Comparison of ENCODE assay signal across 10 cellular contexts in genomic region chr14:55373784-55374725, GRCh38. TPM values are rescaled to one million over a fixed set of nuclear protein-coding genes. Genes with fewer than 3 reads are reported as not detected.
DNase-seq lines count a peak whose midpoint lies in the region; ATAC-seq and TF ChIP-seq lines count a peak whose summit lies in the region.
"Had no signal": no experiment of that assay in that cellular context is flagged by ENCODE, and none has a peak within 500 bp of the region (broad histone marks: within the 10 kb centered on the region; RNA-seq: fewer than 3 reads in every experiment).

No MANE protein-coding gene starts in this region.

- H3K36me3 Mint-ChIP-seq in CD8-positive, alpha-beta memory T cell = peaks cover 8 to 56% (median 21%) of the 10 kb centered on the region in 3 donors
- peaks cover 72% of the 10 kb centered on the region for H3K36me3 Mint-ChIP-seq in activated B cell treated with CpG ODN at 0.5 μM for 24 hours (ENCODE audit: low read depth)

- intact Hi-C loops in HCT116 (cut with micrococcal nuclease) (no loop called here), activated B cell treated with CpG ODN at 0.5 μM for 24 hours (cut with micrococcal nuclease) (loop anchor here (5.0 kb wide), 1 partner anchor 102 kb away; the partner anchor contains the start of gene FBXO34)

- no peak for TF ChIP-seq POLR2A in HCT116 (IDR thresholded peaks at IDR 0.05; ENCODE audit: borderline replicate concordance, extremely low read depth, insufficient read depth, insufficient read length)

- peak overlapping the region; percentile 2 to 67 (median 60) for H3K4me3 Mint-ChIP-seq in CD8-positive, alpha-beta memory T cell
- H3K4me3 Mint-ChIP-seq in activated B cell treated with CpG ODN at 0.5 μM for 24 hours = no peak overlapping the region

- H3K4me3 ChIP-seq in CD8-positive, alpha-beta memory T cell (ENCODE audit: low read length) = no peak overlapping the region
- H3K4me3 ChIP-seq in HCT116 (replicated peaks in 1 of 2; ENCODE audit: low read depth in 1 of 2, low read length in 2 of 2) (no peak overlapping the region), fibroblast of mammary gland (ENCODE audit: control insufficient read depth, low read depth, low read length) (no peak overlapping the region)
- H3K4me3 ChIP-seq: left ventricle myocardium inferior had no signal

- peaks cover 22% of the 10 kb centered on the region for H3K4me1 ChIP-seq in CD8-positive, alpha-beta memory T cell (ENCODE audit: insufficient read depth, low read length)
- H3K4me1 ChIP-seq in HCT116 (ENCODE audit: control insufficient read depth in 1 of 2, insufficient read depth in 2 of 2, low read length in 2 of 2) = peaks cover 0 to 8% of the 10 kb centered on the region in 2 experiments; a peak in 2 of 4 replicates

- no peak overlapping the region for H2AFZ ChIP-seq in HCT116 (ENCODE audit: low read depth, low read length, poor library complexity, severe bottlenecking)

- peaks cover 0 to 3% of the 10 kb centered on the region in 2 donors for H3K27me3 Mint-ChIP-seq in CD8-positive, alpha-beta memory T cell
- no peaks in the 10 kb centered on the region for H3K27me3 Mint-ChIP-seq in activated B cell treated with CpG ODN at 0.5 μM for 24 hours

- H3K27ac Mint-ChIP-seq in CD8-positive, alpha-beta memory T cell = peak overlapping the region; percentile 76 to 93 (median 86)
- no peak overlapping the region for H3K27ac Mint-ChIP-seq in activated B cell treated with CpG ODN at 0.5 μM for 24 hours

- TF ChIP-seq RAD21 in HCT116 (IDR thresholded peaks at IDR 0.05; ENCODE audit: low read depth) = no peak

- peaks cover 26 to 40% (median 35%) of the 10 kb centered on the region in 3 donors for H3K4me1 Mint-ChIP-seq in CD8-positive, alpha-beta memory T cell
- peaks cover 10% of the 10 kb centered on the region for H3K4me1 Mint-ChIP-seq in activated B cell treated with CpG ODN at 0.5 μM for 24 hours

- H3K9me2 ChIP-seq in HCT116 (ENCODE audit: insufficient read depth) = no peaks in the 10 kb centered on the region

- no peaks in the 10 kb centered on the region for H3K79me2 ChIP-seq in HCT116 (ENCODE audit: insufficient read depth, low read length)

- RAD21 ChIA-PET in HCT116 (lab: Charles Lee; ENCODE audit: low non-redundant PET in 1 of 2, low total read pairs in 2 of 2, uncharacterized antibody in 2 of 2, unreplicated experiment in 2 of 2) = no interaction called here

- no peaks in the 10 kb centered on the region for H3K9me3 ChIP-seq in CD8-positive, alpha-beta memory T cell (ENCODE audit: low read length)
- H3K9me3 ChIP-seq in HCT116 (ENCODE audit: control insufficient read depth in 1 of 2, insufficient read depth in 1 of 2, low read depth in 1 of 2, low read length in 2 of 2) = no peaks in the 10 kb centered on the region
- H3K9me3 ChIP-seq: left ventricle myocardium inferior had no signal

- no peaks in the 10 kb centered on the region for H4K20me1 ChIP-seq in HCT116 (ENCODE audit: insufficient read depth)

- H3K27ac ChIP-seq in CD8-positive, alpha-beta memory T cell (ENCODE audit: low read depth, low read length) = no peak overlapping the region
- H3K27ac ChIP-seq in HCT116 (ENCODE audit: low read depth, low read length) = no peak overlapping the region
- H3K27ac ChIP-seq: left ventricle myocardium inferior had no signal

- no peak overlapping the region for H3K9ac ChIP-seq in HCT116 (ENCODE audit: low read length)

- H3K27me3 ChIP-seq in CD8-positive, alpha-beta memory T cell (ENCODE audit: insufficient read depth, low read length, poor library complexity, severe bottlenecking) = no peaks in the 10 kb centered on the region
- H3K27me3 ChIP-seq in HCT116 (ENCODE audit: insufficient read depth, low read length) = no peaks in the 10 kb centered on the region

- no peak for TF ChIP-seq CTCF in HCT116 (IDR thresholded peaks at IDR 0.05 in 2 of 3, conservative IDR thresholded peaks at IDR 0.05 in 1 of 3; ENCODE audit: borderline replicate concordance in 1 of 3, insufficient read depth in 1 of 3, low read depth in 2 of 3, low read length in 2 of 3)
- no peak for TF ChIP-seq CTCF in activated B cell treated with CpG ODN at 0.5 μM for 24 hours (IDR thresholded peaks at IDR 0.05)
- no peak for TF ChIP-seq CTCF in fibroblast of mammary gland (conservative IDR thresholded peaks at IDR 0.05; ENCODE audit: control insufficient read depth, insufficient read depth, low read depth, low read length)

- H3K36me3 ChIP-seq in CD8-positive, alpha-beta memory T cell (ENCODE audit: insufficient read depth, low read length) = no peaks in the 10 kb centered on the region
- H3K36me3 ChIP-seq in HCT116 (ENCODE audit: control insufficient read depth in 1 of 2, insufficient read depth in 2 of 2, low read length in 2 of 2) = 0 out of 4 replicates have a peak, but pooled peaks cover 0 to 2% of the 10 kb centered on the region in 2 experiments

- peak in 3 of 5 donors; percentile 49 to 68 (median 53) for DNase-seq in CD8-positive, alpha-beta memory T cell
- DNase-seq in HCT116 (ENCODE audit: low read depth, low spot score) (peak; percentile 40), activated B cell treated with CpG ODN at 0.5 μM for 24 hours (no peak), fibroblast of mammary gland (ENCODE audit: low read depth) (peak; percentile 53), NCI-H1694 treated with DMSO at 0.1 percent for 48 hours (lab: John Stamatoyannopoulos, UW) (no peak), NCI-H187 (lab: John Stamatoyannopoulos, UW) (no peak), NCI-H1092 (lab: John Stamatoyannopoulos, UW) (no peak)
- DNase-seq: left ventricle myocardium inferior, MV-4-11 had no signal

- H3K9me3 Mint-ChIP-seq in CD8-positive, alpha-beta memory T cell = no peaks in the 10 kb centered on the region
- no peaks in the 10 kb centered on the region for H3K9me3 Mint-ChIP-seq in activated B cell treated with CpG ODN at 0.5 μM for 24 hours

- POLR2A ChIA-PET in CD8-positive, alpha-beta memory T cell (lab: Charles Lee) = interaction anchor here (1.0 kb wide), 1 partner anchor 41 kb away, joined by 3 read pairs; no protein-coding TSS in a partner anchor
- POLR2A ChIA-PET in HCT116 (lab: Charles Lee) = no interaction called here
- POLR2A ChIA-PET in activated B cell treated with CpG ODN at 0.5 μM for 24 hours (lab: Charles Lee) = interaction anchor here (0.7 kb wide), 1 partner anchor 193 kb away, joined by 3 read pairs; no protein-coding TSS in a partner anchor

- no TSS peak for BruUV-seq in HCT116 (replicated peaks; lab: Mats Ljungman, UMichigan)

- CTCF ChIA-PET in CD8-positive, alpha-beta memory T cell (lab: Charles Lee) = interaction anchor here (0.7 to 2.3 kb wide), 3 partner anchors 19 to 104 kb away, joined by 3 to 6 read pairs (median 6); no protein-coding TSS in a partner anchor
- CTCF ChIA-PET in HCT116 (lab: Charles Lee) = interaction anchor here (1.0 kb wide), 1 partner anchor 1116 kb away, joined by 3 read pairs; no protein-coding TSS in a partner anchor
- CTCF ChIA-PET in activated B cell treated with CpG ODN at 0.5 μM for 24 hours (lab: Charles Lee) = interaction anchor here (1.0 kb wide), 1 partner anchor 10 kb away, joined by 3 read pairs; no protein-coding TSS in a partner anchor

- H3K4me2 ChIP-seq in HCT116 (ENCODE audit: low read length) = no peak overlapping the region

- no peak for ATAC-seq in HCT116
- peak; percentile 37 for ATAC-seq in activated B cell treated with CpG ODN at 0.5 μM for 24 hours (ENCODE audit: low read depth)
- ATAC-seq in HG03025 (IDR thresholded peaks at IDR 0.05; ENCODE audit: low FRiP score, unreplicated experiment) = no peak

TF ChIP-seq in HCT116, 20 proteins besides CTCF, POLR2A, EP300 and RAD21 (continues in another document):
- peak; percentile 42; the same call in 1 of the 2 replicates for TF ChIP-seq CBX3 (IDR thresholded peaks at IDR 0.05; ENCODE audit: low read depth)
- no peak for TF ChIP-seq EZH2phosphoT487 (IDR thresholded peaks at IDR 0.05; ENCODE audit: borderline replicate concordance)
- 0 out of 2 replicates have a peak, but pooled peaks have one; percentile 21 for TF ChIP-seq ATF3 (IDR thresholded peaks at IDR 0.05)
- TF ChIP-seq SP1 (IDR thresholded peaks at IDR 0.05; ENCODE audit: low read depth) = peak; percentile 51
- no peak for TF ChIP-seq MAX (IDR thresholded peaks at IDR 0.05)
- TF ChIP-seq ELF1 (IDR thresholded peaks at IDR 0.05; ENCODE audit: borderline replicate concordance, low read depth) = no peak
- peak; percentile 73 for TF ChIP-seq JUND (IDR thresholded peaks at IDR 0.05)
- TF ChIP-seq, protein P1, sequence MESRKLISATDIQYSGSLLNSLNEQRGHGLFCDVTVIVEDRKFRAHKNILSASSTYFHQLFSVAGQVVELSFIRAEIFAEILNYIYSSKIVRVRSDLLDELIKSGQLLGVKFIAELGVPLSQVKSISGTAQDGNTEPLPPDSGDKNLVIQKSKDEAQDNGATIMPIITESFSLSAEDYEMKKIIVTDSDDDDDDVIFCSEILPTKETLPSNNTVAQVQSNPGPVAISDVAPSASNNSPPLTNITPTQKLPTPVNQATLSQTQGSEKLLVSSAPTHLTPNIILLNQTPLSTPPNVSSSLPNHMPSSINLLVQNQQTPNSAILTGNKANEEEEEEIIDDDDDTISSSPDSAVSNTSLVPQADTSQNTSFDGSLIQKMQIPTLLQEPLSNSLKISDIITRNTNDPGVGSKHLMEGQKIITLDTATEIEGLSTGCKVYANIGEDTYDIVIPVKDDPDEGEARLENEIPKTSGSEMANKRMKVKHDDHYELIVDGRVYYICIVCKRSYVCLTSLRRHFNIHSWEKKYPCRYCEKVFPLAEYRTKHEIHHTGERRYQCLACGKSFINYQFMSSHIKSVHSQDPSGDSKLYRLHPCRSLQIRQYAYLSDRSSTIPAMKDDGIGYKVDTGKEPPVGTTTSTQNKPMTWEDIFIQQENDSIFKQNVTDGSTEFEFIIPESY (IDR thresholded peaks at IDR 0.05; ENCODE audit: extremely low read depth, insufficient replicate concordance, low read length) = no peak
- no peak for TF ChIP-seq YY1 (IDR thresholded peaks at IDR 0.05; ENCODE audit: extremely low read depth, insufficient replicate concordance, low read depth, low read length)

RNA-seq across cellular contexts. Expression of gene ATG14, which starts 37.6 kb away (rescaled TPM):
- total RNA-seq in CD8-positive, alpha-beta memory T cell = 1 to 10 TPM; 7.7 to 8.2 TPM
- 7.3 TPM for polyA plus RNA-seq in CD8-positive, alpha-beta memory T cell
- total RNA-seq in HCT116 (2021; ENCODE audit: unreplicated experiment) (9.9 TPM), activated B cell treated with CpG ODN at 0.5 μM for 24 hours (9.7 and 12.1 TPM in 2 replicates)
- polyA plus RNA-seq in HCT116 (2012) = 3.4 and 4.8 TPM in 2 replicates

Comparison
In these comparisons a context has a peak if more than half of its experiments do, and no peak if none do; other contexts are left out.
1. DNase-seq: peak in CD8-positive, alpha-beta memory T cell (3 of 5), HCT116 (single experiment) and fibroblast of mammary gland (single experiment); none in activated B cell treated with CpG ODN at 0.5 μM for 24 hours (single experiment), NCI-H1694 treated with DMSO at 0.1 percent for 48 hours (single experiment), NCI-H187 (0 of 2) and NCI-H1092 (single experiment).